Comparison of ENCODE assay signal across 30 cellular contexts in the genomic region with DNA sequence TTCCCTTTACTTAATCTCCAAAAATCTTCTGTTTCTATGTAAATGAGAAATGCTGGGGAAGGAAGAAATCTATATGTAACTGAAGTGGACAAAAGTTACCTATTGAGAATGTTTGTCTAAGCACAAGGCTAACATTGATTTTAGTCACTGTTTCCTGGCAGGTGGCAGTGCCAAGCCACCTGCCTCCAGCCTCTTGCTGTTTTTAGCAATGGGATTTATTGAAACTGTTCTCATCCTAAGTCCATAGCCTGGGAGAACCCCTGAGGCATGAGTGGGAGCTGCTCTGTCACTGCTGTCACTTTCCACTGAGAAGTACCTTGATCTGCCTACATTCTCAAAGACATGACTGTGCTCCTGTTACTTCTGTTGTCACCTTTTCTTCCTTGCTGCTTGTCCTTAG. TPM values are rescaled to one million over a fixed set of nuclear protein-coding genes. Genes with fewer than 3 reads are reported as not detected.
DNase-seq lines count a peak whose midpoint lies in the region; ATAC-seq and TF ChIP-seq lines count a peak whose summit lies in the region.
"Had no signal": no experiment of that assay in that cellular context is flagged by ENCODE, and none has a peak within 500 bp of the region (broad histone marks: within the 10 kb centered on the region; RNA-seq: fewer than 3 reads in every experiment).

No MANE protein-coding gene starts in this region.

- no peak overlapping the region for H3K9ac ChIP-seq in mammary epithelial cell (ENCODE audit: insufficient read depth, low read length)
- H3K9ac ChIP-seq: BLaER1 had no signal

- no TSS peak for BruUV-seq in mammary epithelial cell (replicated peaks; lab: Mats Ljungman, UMichigan)

- H3K4me3 ChIP-seq in mammary epithelial cell (replicated peaks in 1 of 3; ENCODE audit: insufficient read depth in 1 of 3, low read depth in 2 of 3, low read length in 3 of 3) = no peak overlapping the region
- H3K4me3 ChIP-seq: A549, adrenal gland, BLaER1, skin epidermis, upper lobe of left lung had no signal

- dilution Hi-C loops in mammary epithelial cell (cut with HindIII; ENCODE audit: low sequenced_read_pairs) = no loop called here

- ATAC-seq in left colon = peak; percentile 74
- ATAC-seq: HCT116; natural killer cell; stimulated activated naive CD8-positive, alpha-beta T cell treated with anti-CD3 and anti-CD28 coated beads, Interleukin-15, amount 100 ng/mL, for 72 hours had no signal

- no peaks in the 10 kb centered on the region for H3K9me3 ChIP-seq in mammary epithelial cell (replicated peaks; ENCODE audit: insufficient read depth, low read length)
- H3K9me3 ChIP-seq: A549, adrenal gland, BLaER1, upper lobe of left lung had no signal

- in situ Hi-C loops in T47D (cut with HindIII; ENCODE audit: low pct_unique_long_range_greater_than_20kb, low sequenced_read_pairs) (no loop called here), mammary epithelial cell (cut with MboI; ENCODE audit: low sequenced_read_pairs in 2 of 2) (no loop called here)

- H3K27ac ChIP-seq in mammary epithelial cell (ENCODE audit: insufficient read depth, low read depth, low read length) = no peak overlapping the region
- H3K27ac ChIP-seq: A549, adrenal gland, BLaER1, skin epidermis, upper lobe of left lung had no signal

- no peaks in the 10 kb centered on the region for H3K4me1 ChIP-seq in mammary epithelial cell (ENCODE audit: insufficient read depth, low read length)
- H3K4me1 ChIP-seq: adrenal gland, BLaER1 had no signal

- H3K79me2 ChIP-seq in mammary epithelial cell (ENCODE audit: insufficient read depth, low read length) = no peaks in the 10 kb centered on the region

- DNase-seq in T47D (ENCODE audit: low read depth in 1 of 2, low spot score in 1 of 2) = peak; percentile 24 to 91
- no peak for DNase-seq in mammary epithelial cell
- DNase-seq in NCI-H345 (lab: John Stamatoyannopoulos, UW) = peak; percentile 86
- peak in 1 of 2 donors; percentile 33 for DNase-seq in left colon
- DNase-seq in GM10266 (ENCODE audit: extremely low spot score) = no peak
- no peak for DNase-seq in stimulated activated CD8-positive, alpha-beta memory T cell treated with anti-CD3 and anti-CD28 coated beads, Interleukin-4, amount 100 ng/mL, for 48 hours
- DNase-seq in NCI-H226 = no peak
- no peak for DNase-seq in NCI-H1436 (lab: John Stamatoyannopoulos, UW)
- DNase-seq: activated gamma-delta T cell treated with Interleukin-2 at 50 U/mL for 16 hours; DMS 273 treated with DMSO at 0.1 percent for 48 hours; hippocampal formation; islet precursor cell; mesendoderm; MM.1S; natural killer cell; OCI-M1; posterior cingulate gyrus; stimulated activated CD4-positive, alpha-beta T cell treated with anti-CD3 and anti-CD28 coated beads, Interleukin-2, amount 100 ng/mL, for 48 hours; stimulated activated naive CD8-positive, alpha-beta T cell treated with anti-CD3 and anti-CD28 coated beads, Interleukin-15, amount 100 ng/mL, for 72 hours; T-helper 1 cell; upper lobe of left lung had no signal

- TF ChIP-seq CTCF in mammary epithelial cell (conservative IDR thresholded peaks at IDR 0.05 in 1 of 2, IDR thresholded peaks at IDR 0.05 in 1 of 2; ENCODE audit: extremely low read depth in 1 of 2, insufficient read depth in 1 of 2, low read depth in 1 of 2, low read length in 2 of 2) = no peak
- no peak for TF ChIP-seq CTCF in GM10266 (IDR thresholded peaks at IDR 0.05; ENCODE audit: control insufficient read depth, insufficient read depth, low read depth, missing control alignments)

- no peak overlapping the region for H3K4me2 ChIP-seq in mammary epithelial cell (ENCODE audit: insufficient read depth, low read depth, low read length)
- H3K4me2 ChIP-seq: BLaER1 had no signal

- no peaks in the 10 kb centered on the region for H3K36me3 ChIP-seq in mammary epithelial cell (ENCODE audit: insufficient read depth, low read length)
- H3K36me3 ChIP-seq: adrenal gland, BLaER1, upper lobe of left lung had no signal

- intact Hi-C loops in mammary epithelial cell (cut with micrococcal nuclease) (no loop called here), left colon (cut with DNase I, micrococcal nuclease) (no loop called here)

- H3K27me3 ChIP-seq in mammary epithelial cell (ENCODE audit: insufficient read depth, low read length) = peaks cover 4% of the 10 kb centered on the region
- H3K27me3 ChIP-seq: adrenal gland, BLaER1, upper lobe of left lung had no signal

- H2AFZ ChIP-seq in mammary epithelial cell (ENCODE audit: low read depth, low read length) = no peak overlapping the region

- H4K20me1 ChIP-seq in mammary epithelial cell (ENCODE audit: insufficient read depth, low read length) = no peaks in the 10 kb centered on the region
- H4K20me1 ChIP-seq: BLaER1 had no signal

- CTCF ChIA-PET in mammary epithelial cell (lab: Charles Lee; ENCODE audit: low non-redundant PET) = no interaction called here

RNA-seq across cellular contexts. Expression of gene ENPP3, which starts 14.7 kb away (rescaled TPM):
- total RNA-seq in mammary epithelial cell (not detected), left colon (10 to 100 TPM; 16.6 to 21.2 TPM)
- polyA plus RNA-seq in mammary epithelial cell = not detected
- polyA minus RNA-seq in mammary epithelial cell = not detected
- total RNA-seq: fibroblast of villous mesenchyme had no signal
- polyA plus RNA-seq: A549, IgD-negative memory B cell had no signal

RNA-seq across cellular contexts. Expression of gene MED23, which starts 23.7 kb away (rescaled TPM):
- total RNA-seq in mammary epithelial cell = 10 to 100 TPM; 20.7 to 31.3 TPM
- polyA plus RNA-seq in mammary epithelial cell = 11.1 TPM
- 22.5 TPM for polyA minus RNA-seq in mammary epithelial cell
- 10 to 100 TPM; 26.5 to 29.5 TPM for total RNA-seq in left colon

RNA-seq across cellular contexts. Expression of gene OR2A4, which starts 49.4 kb away (rescaled TPM):
- total RNA-seq in mammary epithelial cell (not detected), left colon (under 1 TPM in 1 of 2 donors, not detected in 1; 0.31 TPM)
- not detected for polyA plus RNA-seq in mammary epithelial cell
- polyA minus RNA-seq in mammary epithelial cell = not detected
- total RNA-seq: adrenal gland, dermis blood vessel endothelial cell, fibroblast of villous mesenchyme had no signal
- polyA plus RNA-seq: A549, IgD-negative memory B cell had no signal

RNA-seq across cellular contexts. Expression of gene CTAGE9, which starts 59.0 kb away (rescaled TPM):
- total RNA-seq in mammary epithelial cell (not detected), left colon (not detected)
- not detected for polyA plus RNA-seq in mammary epithelial cell
- polyA minus RNA-seq in mammary epithelial cell = not detected
- total RNA-seq: adrenal gland, dermis blood vessel endothelial cell, fibroblast of villous mesenchyme, NCI-H460, upper lobe of left lung had no signal
- polyA plus RNA-seq: A549, adrenal gland, IgD-negative memory B cell had no signal

Comparison
In these comparisons a context has a peak if more than half of its experiments do, and no peak if none do; other contexts are left out.
1. DNase-seq: peak in T47D (2 of 2) and NCI-H345 (single experiment); none in mammary epithelial cell (single experiment), GM10266 (single experiment), stimulated activated CD8-positive, alpha-beta memory T cell treated with anti-CD3 and anti-CD28 coated beads, Interleukin-4, amount 100 ng/mL, for 48 hours (single experiment), NCI-H226 (single experiment) and NCI-H1436 (single experiment).
2. RNA of gene ENPP3, which starts 14.7 kb away (total RNA-seq): 16.6 to 21.2 TPM in left colon; not detected in mammary epithelial cell; every median in the first group is over 10 times any median in the second.